ENCODE assay signal across 8 cellular contexts in genomic region chr19:6198896-6199239, GRCh38.
A peak's percentile ranks its signal among the peaks of the same experiment; 100 is the strongest.
DNase-seq lines count a peak whose midpoint lies in the region; ATAC-seq, FAIRE-seq and TF ChIP-seq lines count a peak whose summit lies in the region.

No MANE protein-coding gene starts in this region.

- H3K4me3 Mint-ChIP-seq in CD4-positive, CD25-positive, alpha-beta regulatory T cell: peak overlapping the region; percentile 87 to 97 (median 92)
- H3K4me3 Mint-ChIP-seq in activated T-helper 2 cell treated with anti-CD3 and anti-CD28 coated beads, Interferon-gamma antibody, Interleukin-2, Interleukin-4, amounts not matched to agents 10 μg/mL and 5 μg/mL and 100 μg/mL, durations not matched to agents 14 hours and 24 hours and 36 hours (ENCODE audit: low read depth): peak overlapping the region; percentile 98
- peak overlapping the region; percentile 98 for H3K4me3 Mint-ChIP-seq in type B pancreatic cell

- H3K9me3 ChIP-seq in CD4-positive, CD25-positive, alpha-beta regulatory T cell (ENCODE audit: control insufficient read depth in 2 of 2, low read length in 2 of 2): no peaks in the 10 kb centered on the region
- H3K9me3 ChIP-seq in liver (ENCODE audit: control insufficient read depth in 4 of 4, low read length in 3 of 4): no peaks in the 10 kb centered on the region

- no peak for FAIRE-seq in frontal cortex (lab: Jason Lieb, UNC)

- no peak for TF ChIP-seq CTCF in HFF-Myc (IDR thresholded peaks at IDR 0.05; ENCODE audit: low read depth, low read length, missing control alignments)
- no peak for TF ChIP-seq CTCF in liver (IDR thresholded peaks at IDR 0.05; ENCODE audit: low read depth, low read length, missing input control)
- TF ChIP-seq CTCF in type B pancreatic cell (conservative IDR thresholded peaks at IDR 0.05): no peak

- no peak for DNase-seq in CD4-positive, CD25-positive, alpha-beta regulatory T cell
- DNase-seq in HFF-Myc (ENCODE audit: extremely low read depth, low read depth) (no peak), type B pancreatic cell (ENCODE audit: extremely low spot score, unreplicated experiment) (no peak), NCI-H1048 (lab: John Stamatoyannopoulos, UW) (no peak), frontal cortex (ENCODE audit: low spot score in 2 of 2) (no peak), RKO (ENCODE audit: low spot score) (no peak)
- DNase-seq in activated T-helper 2 cell treated with anti-CD3 and anti-CD28 coated beads, Interferon-gamma antibody, Interleukin-2, Interleukin-4, amounts not matched to agents 10 μg/mL and 5 μg/mL and 100 μg/mL, durations not matched to agents 14 hours and 24 hours and 36 hours (ENCODE audit: low spot score): no peak

- H3K27me3 ChIP-seq in CD4-positive, CD25-positive, alpha-beta regulatory T cell (ENCODE audit: control insufficient read depth, insufficient read depth, low read length): no peaks in the 10 kb centered on the region
- no peaks in the 10 kb centered on the region for H3K27me3 ChIP-seq in liver (ENCODE audit: control insufficient read depth in 4 of 4, insufficient read depth in 4 of 4, low read length in 3 of 4)

- peaks cover 17% of the 10 kb centered on the region for H3K36me3 Mint-ChIP-seq in CD4-positive, CD25-positive, alpha-beta regulatory T cell
- H3K36me3 Mint-ChIP-seq in activated T-helper 2 cell treated with anti-CD3 and anti-CD28 coated beads, Interferon-gamma antibody, Interleukin-2, Interleukin-4, amounts not matched to agents 10 μg/mL and 5 μg/mL and 100 μg/mL, durations not matched to agents 14 hours and 24 hours and 36 hours (ENCODE audit: low read depth): peaks cover 21% of the 10 kb centered on the region
- H3K36me3 Mint-ChIP-seq in type B pancreatic cell: peaks cover 22% of the 10 kb centered on the region

- ATAC-seq in CD4-positive, CD25-positive, alpha-beta regulatory T cell (ENCODE audit: low read depth in 2 of 2): no peak

- H3K27ac ChIP-seq in CD4-positive, CD25-positive, alpha-beta regulatory T cell (ENCODE audit: insufficient read depth, low read length, poor library complexity, severe bottlenecking): peak overlapping the region; percentile 65
- H3K27ac ChIP-seq in liver (ENCODE audit: low read depth in 1 of 2, low read length in 2 of 2): no peak overlapping the region

- peak overlapping the region; percentile 73 for H3K4me3 ChIP-seq in CD4-positive, CD25-positive, alpha-beta regulatory T cell (ENCODE audit: low read depth, low read length)
- H3K4me3 ChIP-seq in HFF-Myc (replicated peaks; ENCODE audit: low read depth, low read length): peak overlapping the region; percentile 91
- H3K4me3 ChIP-seq in liver (ENCODE audit: low read depth in 1 of 3, low read length in 3 of 3): peak overlapping the region; percentile 69 to 99 (median 98)

- peak overlapping the region; percentile 95 to 97 (median 97) for H3K27ac Mint-ChIP-seq in CD4-positive, CD25-positive, alpha-beta regulatory T cell
- H3K27ac Mint-ChIP-seq in activated T-helper 2 cell treated with anti-CD3 and anti-CD28 coated beads, Interferon-gamma antibody, Interleukin-2, Interleukin-4, amounts not matched to agents 10 μg/mL and 5 μg/mL and 100 μg/mL, durations not matched to agents 14 hours and 24 hours and 36 hours: peak overlapping the region; percentile 88
- H3K27ac Mint-ChIP-seq in type B pancreatic cell: peak overlapping the region; percentile 92

- intact Hi-C loops in activated T-helper 2 cell treated with anti-CD3 and anti-CD28 coated beads, Interferon-gamma antibody, Interleukin-2, Interleukin-4, amounts not matched to agents 10 μg/mL and 5 μg/mL and 100 μg/mL, durations not matched to agents 14 hours and 24 hours and 36 hours (cut with micrococcal nuclease): loop anchor here (1.0 kb wide), 1 partner anchor 89 kb away; the partner anchor contains the start of gene RFX2

- H3K4me1 ChIP-seq in CD4-positive, CD25-positive, alpha-beta regulatory T cell (ENCODE audit: control insufficient read depth, insufficient read depth, low read length, poor library complexity, severe bottlenecking): peaks cover 13% of the 10 kb centered on the region
- peaks cover 9 to 14% (median 12%) of the 10 kb centered on the region in 4 donors for H3K4me1 ChIP-seq in liver (ENCODE audit: control insufficient read depth in 4 of 4, insufficient read depth in 4 of 4, low read length in 3 of 4)

- peaks cover 10% of the 10 kb centered on the region for H3K27me3 Mint-ChIP-seq in CD4-positive, CD25-positive, alpha-beta regulatory T cell
- H3K27me3 Mint-ChIP-seq in activated T-helper 2 cell treated with anti-CD3 and anti-CD28 coated beads, Interferon-gamma antibody, Interleukin-2, Interleukin-4, amounts not matched to agents 10 μg/mL and 5 μg/mL and 100 μg/mL, durations not matched to agents 14 hours and 24 hours and 36 hours (ENCODE audit: low read depth): peaks cover 3% of the 10 kb centered on the region
- H3K27me3 Mint-ChIP-seq in type B pancreatic cell: peaks cover 3% of the 10 kb centered on the region

- peak overlapping the region; percentile 71 to 92 for H3K9ac ChIP-seq in liver (ENCODE audit: low read depth in 1 of 2, low read length in 2 of 2)

- H3K36me3 ChIP-seq in CD4-positive, CD25-positive, alpha-beta regulatory T cell (ENCODE audit: control insufficient read depth, insufficient read depth, low read length): no peaks in the 10 kb centered on the region
- no peaks in the 10 kb centered on the region for H3K36me3 ChIP-seq in liver (ENCODE audit: control insufficient read depth in 4 of 4, insufficient read depth in 3 of 4, low read depth in 1 of 4, low read length in 3 of 4)

- H3K9me3 Mint-ChIP-seq in CD4-positive, CD25-positive, alpha-beta regulatory T cell: peaks cover 0 to 3% (median under 1%) of the 10 kb centered on the region in 7 donors
- H3K9me3 Mint-ChIP-seq in activated T-helper 2 cell treated with anti-CD3 and anti-CD28 coated beads, Interferon-gamma antibody, Interleukin-2, Interleukin-4, amounts not matched to agents 10 μg/mL and 5 μg/mL and 100 μg/mL, durations not matched to agents 14 hours and 24 hours and 36 hours: peaks cover 5% of the 10 kb centered on the region
- H3K9me3 Mint-ChIP-seq in type B pancreatic cell: peaks cover 7% of the 10 kb centered on the region

- H3K4me1 Mint-ChIP-seq in CD4-positive, CD25-positive, alpha-beta regulatory T cell: peaks cover 4 to 16% (median 8%) of the 10 kb centered on the region in 4 donors
- peaks cover 14% of the 10 kb centered on the region for H3K4me1 Mint-ChIP-seq in activated T-helper 2 cell treated with anti-CD3 and anti-CD28 coated beads, Interferon-gamma antibody, Interleukin-2, Interleukin-4, amounts not matched to agents 10 μg/mL and 5 μg/mL and 100 μg/mL, durations not matched to agents 14 hours and 24 hours and 36 hours (ENCODE audit: low read depth)
- peaks cover 9% of the 10 kb centered on the region for H3K4me1 Mint-ChIP-seq in type B pancreatic cell (ENCODE audit: unreplicated experiment)

- TF ChIP-seq RAD21 in liver (IDR thresholded peaks at IDR 0.05): no peak

- WGBS in liver: 31% methylated on average over 8 of the region's 8 CpGs

TF ChIP-seq in liver, 16 proteins besides CTCF, POLR2A, EP300 and RAD21 (continues in another document):
- TF ChIP-seq NR2F2 (IDR thresholded peaks at IDR 0.05) (no peak), GABPA (IDR thresholded peaks at IDR 0.05 in 1 of 2, conservative IDR thresholded peaks at IDR 0.05 in 1 of 2) (no peak), HNF4A (conservative IDR thresholded peaks at IDR 0.05) (no peak), JUND (IDR thresholded peaks at IDR 0.05) (no peak), RXRA (IDR thresholded peaks at IDR 0.05) (no peak), TAF1 (conservative IDR thresholded peaks at IDR 0.05) (no peak), EGR1 (IDR thresholded peaks at IDR 0.05; ENCODE audit: low read depth in 2 of 2) (no peak), SP1 (IDR thresholded peaks at IDR 0.05) (no peak), FOXA1 (IDR thresholded peaks at IDR 0.05) (no peak), HNF4G (IDR thresholded peaks at IDR 0.05) (no peak), ZBTB33 (IDR thresholded peaks at IDR 0.05) (no peak), FOXA2 (IDR thresholded peaks at IDR 0.05) (no peak), MAX (IDR thresholded peaks at IDR 0.05) (no peak), YY1 (IDR thresholded peaks at IDR 0.05) (no peak)
